14 cellular contexts compared by ENCODE assay signal in genomic region chr9:137270929-137271695, GRCh38. TPM values are rescaled to one million over a fixed set of nuclear protein-coding genes. Genes with fewer than 3 reads are reported as not detected.
DNase-seq lines count a peak whose midpoint lies in the region; ATAC-seq and TF ChIP-seq lines count a peak whose summit lies in the region.
"Had no signal": no experiment of that assay in that cellular context is flagged by ENCODE, and none has a peak within 500 bp of the region (broad histone marks: within the 10 kb centered on the region; RNA-seq: fewer than 3 reads in every experiment).

No MANE protein-coding gene starts in this region.

- no peak overlapping the region for H2BK12ac ChIP-seq in neuronal stem cell (ENCODE audit: low read length)

- H3K23ac ChIP-seq in neuronal stem cell (ENCODE audit: low read depth, low read length, poor library complexity), result peak overlapping the region; percentile 73

- H3K4me1 ChIP-seq in NT2/D1 (ENCODE audit: insufficient read depth, insufficient read length) (peaks cover 31% of the 10 kb centered on the region), neuronal stem cell (ENCODE audit: control insufficient read depth in 2 of 2, insufficient read depth in 1 of 2, low read depth in 1 of 2, low read length in 2 of 2) (peaks cover 0 to 3% of the 10 kb centered on the region in 2 donors)

- WGBS in neuronal stem cell (ENCODE audit: extremely low coverage in 2 of 2, insufficient read length in 2 of 2, insufficient replicate concordance in 1 of 2), 2 donors, result no CpG with 5 or more reads among the region's 32 CpGs

- no peak overlapping the region for H2BK120ac ChIP-seq in neuronal stem cell (ENCODE audit: low read depth, low read length)

- H3K4me2 ChIP-seq in neuronal stem cell (ENCODE audit: insufficient read depth, low read length, poor library complexity, severe bottlenecking), result no peak overlapping the region
- H3K4me2 ChIP-seq: A549 had no signal

- TF ChIP-seq CTCF in brain (conservative IDR thresholded peaks at IDR 0.05), result no peak

- no peak for ATAC-seq in HG02973 (IDR thresholded peaks at IDR 0.05; ENCODE audit: unreplicated experiment)
- ATAC-seq: A549, gastrocnemius medialis had no signal

- H3K27me3 ChIP-seq in NT2/D1 (ENCODE audit: insufficient read depth, insufficient read length) (no peaks in the 10 kb centered on the region), neuronal stem cell (ENCODE audit: control insufficient read depth in 3 of 3, insufficient read depth in 3 of 3, low read depth in 1 of 3, low read length in 3 of 3) (no peaks in the 10 kb centered on the region)
- H3K27me3 ChIP-seq: gastrocnemius medialis had no signal

- H2AK5ac ChIP-seq in neuronal stem cell (ENCODE audit: low read depth, low read length), result no peak overlapping the region

- H3K9me3 Mint-ChIP-seq in activated CD4-positive, alpha-beta T cell treated with anti-CD3 and anti-CD28 coated beads, Interleukin-2, amount 10 ng/mL, durations not matched to agents 24 days and 14 days, result no peaks in the 10 kb centered on the region
- H3K9me3 Mint-ChIP-seq in brain, result no peaks in the 10 kb centered on the region

- no peak overlapping the region for H4K91ac ChIP-seq in neuronal stem cell (ENCODE audit: low read depth, low read length, poor library complexity)

- H3K36me3 ChIP-seq in NT2/D1 (ENCODE audit: insufficient read depth, insufficient read length, low read length) (peaks cover 83% of the 10 kb centered on the region), neuronal stem cell (replicated peaks in 1 of 2; ENCODE audit: control insufficient read depth in 2 of 2, insufficient read depth in 2 of 2, low read length in 2 of 2) (peaks cover 34 to 72% of the 10 kb centered on the region in 2 donors)

- peaks cover 5% of the 10 kb centered on the region for H3K79me1 ChIP-seq in neuronal stem cell (ENCODE audit: low read depth, low read length)

- peaks cover 26% of the 10 kb centered on the region for H3K36me3 Mint-ChIP-seq in activated CD4-positive, alpha-beta T cell treated with anti-CD3 and anti-CD28 coated beads, Interleukin-2, amount 10 ng/mL, durations not matched to agents 24 days and 14 days (ENCODE audit: low read depth)
- peaks cover 23% of the 10 kb centered on the region for H3K36me3 Mint-ChIP-seq in brain

- H3K4ac ChIP-seq in neuronal stem cell (ENCODE audit: low read length), result no peak overlapping the region

- H3K9me3 ChIP-seq in NT2/D1 (ENCODE audit: insufficient read depth, low read length) (no peaks in the 10 kb centered on the region), neuronal stem cell (replicated peaks in 1 of 2; ENCODE audit: control insufficient read depth in 2 of 2, insufficient read depth in 1 of 2, low read depth in 1 of 2, low read length in 2 of 2) (no peaks in the 10 kb centered on the region)
- H3K9me3 ChIP-seq: A549, gastrocnemius medialis, sigmoid colon, tibial artery had no signal

- H4K8ac ChIP-seq in neuronal stem cell (ENCODE audit: low read depth, low read length), result no peak overlapping the region

- intact Hi-C loops in activated CD4-positive, alpha-beta T cell treated with anti-CD3 and anti-CD28 coated beads, Interleukin-2, amount 10 ng/mL, durations not matched to agents 24 days and 14 days (cut with micrococcal nuclease), result no loop called here

- DNase-seq in activated CD4-positive, alpha-beta T cell treated with anti-CD3 and anti-CD28 coated beads, Interleukin-2, amount 10 ng/mL, durations not matched to agents 24 days and 14 days, result peak; percentile 74
- no peak for DNase-seq in activated CD4-positive, alpha-beta T cell treated with anti-CD3 and anti-CD28 coated beads, Interleukin-2, amount 50 U/mL, for 48 hours
- DNase-seq in NT2/D1 (ENCODE audit: low read depth, low spot score), result no peak
- no peak for DNase-seq in neuronal stem cell (ENCODE audit: low spot score)
- no peak for DNase-seq in HuH-7 (ENCODE audit: low spot score)
- DNase-seq in HuH-7.5 (ENCODE audit: low spot score), result no peak
- DNase-seq: gastrocnemius medialis, NCI-H2107, sigmoid colon, tibial artery had no signal

- no peak overlapping the region for H2BK15ac ChIP-seq in neuronal stem cell (ENCODE audit: low read length)

- no peak overlapping the region for H2AFZ ChIP-seq in neuronal stem cell (ENCODE audit: low read length)

- H2BK5ac ChIP-seq in neuronal stem cell (ENCODE audit: low read length), result no peak overlapping the region

- H3K27ac Mint-ChIP-seq in activated CD4-positive, alpha-beta T cell treated with anti-CD3 and anti-CD28 coated beads, Interleukin-2, amount 10 ng/mL, durations not matched to agents 24 days and 14 days, result peak overlapping the region; percentile 51
- H3K27ac Mint-ChIP-seq in brain, result peak overlapping the region in 3 of 5 experiments; percentile 26 to 62 (median 42)

- peak overlapping the region; percentile 10 for H3K9ac ChIP-seq in NT2/D1 (ENCODE audit: insufficient read length, low read depth)
- no peak overlapping the region for H3K9ac ChIP-seq in neuronal stem cell (ENCODE audit: low read depth, low read length, poor library complexity)

- H3K4me3 ChIP-seq in NT2/D1 (ENCODE audit: insufficient read length, low read depth) (no peak overlapping the region), neuronal stem cell (ENCODE audit: low read length in 2 of 2) (no peak overlapping the region)
- H3K4me3 ChIP-seq: A549, gastrocnemius medialis, sigmoid colon, tibial artery had no signal

- H3K4me1 Mint-ChIP-seq in activated CD4-positive, alpha-beta T cell treated with anti-CD3 and anti-CD28 coated beads, Interleukin-2, amount 10 ng/mL, durations not matched to agents 24 days and 14 days, result peaks cover 9% of the 10 kb centered on the region
- peaks cover 17% of the 10 kb centered on the region for H3K4me1 Mint-ChIP-seq in brain

- no peak overlapping the region for H3K4me3 Mint-ChIP-seq in activated CD4-positive, alpha-beta T cell treated with anti-CD3 and anti-CD28 coated beads, Interleukin-2, amount 10 ng/mL, durations not matched to agents 24 days and 14 days
- no peak overlapping the region for H3K4me3 Mint-ChIP-seq in brain

- no peak overlapping the region for H3K14ac ChIP-seq in neuronal stem cell (ENCODE audit: low read length)

- no peak overlapping the region for H3K18ac ChIP-seq in neuronal stem cell (ENCODE audit: low read length)

- H3K27me3 Mint-ChIP-seq in activated CD4-positive, alpha-beta T cell treated with anti-CD3 and anti-CD28 coated beads, Interleukin-2, amount 10 ng/mL, durations not matched to agents 24 days and 14 days, result no peaks in the 10 kb centered on the region
- peaks cover 4% of the 10 kb centered on the region for H3K27me3 Mint-ChIP-seq in brain

- no peak overlapping the region for H3K27ac ChIP-seq in neuronal stem cell (replicated peaks; ENCODE audit: low read length)
- H3K27ac ChIP-seq: A549, sigmoid colon, tibial artery had no signal

RNA-seq across cellular contexts. Expression of gene TOR4A, which starts 6.4 kb away (rescaled TPM):
- 10.3 and 11.4 TPM in 2 replicates for total RNA-seq in activated CD4-positive, alpha-beta T cell treated with anti-CD3 and anti-CD28 coated beads, Interleukin-2, amount 10 ng/mL, durations not matched to agents 24 days and 14 days
- polyA plus RNA-seq in brain (ENCODE audit: insufficient read depth, low read depth, low replicate concordance), result 1.9 TPM
- polyA plus RNA-seq in neuronal stem cell (2013, experiment 1 of 2), result 3.1 TPM
- polyA plus RNA-seq in neuronal stem cell (2013, experiment 2 of 2), result 3.0 TPM

RNA-seq across cellular contexts. Expression of gene NELFB, which starts 16.0 kb away (rescaled TPM):
- 72.4 and 75.3 TPM in 2 replicates for total RNA-seq in activated CD4-positive, alpha-beta T cell treated with anti-CD3 and anti-CD28 coated beads, Interleukin-2, amount 10 ng/mL, durations not matched to agents 24 days and 14 days
- 89.9 TPM for polyA plus RNA-seq in brain (ENCODE audit: insufficient read depth, low read depth, low replicate concordance)
- polyA plus RNA-seq in neuronal stem cell (2013, experiment 1 of 2), result 45.7 TPM
- polyA plus RNA-seq in neuronal stem cell (2013, experiment 2 of 2), result 46.2 TPM

RNA-seq across cellular contexts. Expression of gene STPG3, which starts 20.0 kb away (rescaled TPM):
- total RNA-seq in activated CD4-positive, alpha-beta T cell treated with anti-CD3 and anti-CD28 coated beads, Interleukin-2, amount 10 ng/mL, durations not matched to agents 24 days and 14 days, result 0.54 and 0.99 TPM in 2 replicates
- not detected for polyA plus RNA-seq in brain (ENCODE audit: insufficient read depth, low read depth, low replicate concordance)
- polyA plus RNA-seq in neuronal stem cell (2013, experiment 1 of 2), result 0.07 TPM
- polyA plus RNA-seq in neuronal stem cell (2013, experiment 2 of 2), result not detected
- total RNA-seq: gastrocnemius medialis, kidney epithelial cell, sigmoid colon had no signal
- polyA plus RNA-seq: A549, sigmoid colon had no signal

RNA-seq across cellular contexts. Expression of gene TUBB4B, which starts 30.0 kb away (rescaled TPM):
- total RNA-seq in activated CD4-positive, alpha-beta T cell treated with anti-CD3 and anti-CD28 coated beads, Interleukin-2, amount 10 ng/mL, durations not matched to agents 24 days and 14 days, result 292 and 299 TPM in 2 replicates
- 1,134 TPM for polyA plus RNA-seq in brain (ENCODE audit: insufficient read depth, low read depth, low replicate concordance)
- 358 TPM for polyA plus RNA-seq in neuronal stem cell (2013, experiment 1 of 2)
- polyA plus RNA-seq in neuronal stem cell (2013, experiment 2 of 2), result 354 TPM

RNA-seq across cellular contexts. Expression of gene NRARP, which starts 31.0 kb away (rescaled TPM):
- 12.9 and 13.4 TPM in 2 replicates for total RNA-seq in activated CD4-positive, alpha-beta T cell treated with anti-CD3 and anti-CD28 coated beads, Interleukin-2, amount 10 ng/mL, durations not matched to agents 24 days and 14 days
- 3.9 TPM for polyA plus RNA-seq in brain (ENCODE audit: insufficient read depth, low read depth, low replicate concordance)
- 51.2 TPM for polyA plus RNA-seq in neuronal stem cell (2013, experiment 1 of 2)
- polyA plus RNA-seq in neuronal stem cell (2013, experiment 2 of 2), result 51.6 TPM
